Comparison of ENCODE assay signal across 12 cellular contexts in the genomic region with DNA sequence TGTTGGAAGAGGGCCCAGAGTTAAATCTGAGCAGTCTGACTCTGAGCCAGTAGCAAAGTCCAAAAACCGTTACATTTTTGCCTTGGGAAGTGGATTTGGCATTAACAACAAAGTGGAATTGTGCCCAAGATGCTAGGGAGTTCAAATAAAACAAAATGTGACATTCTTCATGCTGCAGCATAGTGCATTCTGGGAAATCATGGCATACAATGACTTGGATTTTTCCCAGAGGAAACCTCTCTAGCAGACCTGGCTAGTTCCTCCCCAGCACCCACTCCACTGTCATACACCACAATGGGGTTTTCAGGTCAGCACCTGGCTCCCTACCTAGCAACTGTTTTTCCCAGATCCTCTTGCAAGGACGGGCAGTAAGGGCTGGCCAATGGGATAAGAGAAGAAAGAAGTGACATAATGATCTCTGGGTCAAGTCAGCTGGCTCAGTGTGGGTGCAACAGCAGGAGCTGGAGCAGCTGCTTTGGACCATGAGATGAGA. TPM values are rescaled to one million over a fixed set of nuclear protein-coding genes. Genes with fewer than 3 reads are reported as not detected.
A peak's percentile ranks its signal among the peaks of the same experiment; 100 is the strongest.
DNase-seq lines count a peak whose midpoint lies in the region; ATAC-seq, FAIRE-seq and TF ChIP-seq lines count a peak whose summit lies in the region.
"Had no signal": no experiment of that assay in that cellular context is flagged by ENCODE, and none has a peak within 500 bp of the region (broad histone marks: within the 10 kb centered on the region; RNA-seq: fewer than 3 reads in every experiment).

No MANE protein-coding gene starts in this region.

- no peak for ATAC-seq in HG03342 (IDR thresholded peaks at IDR 0.05; ENCODE audit: unreplicated experiment)
- ATAC-seq in activated CD8-positive, alpha-beta T cell treated with anti-CD3 and anti-CD28 coated beads for 36 hours, result no peak
- ATAC-seq: activated naive CD4-positive, alpha-beta T cell treated with anti-CD3 and anti-CD28 coated beads, Interleukin-2, amount 50 U/mL, for 72 hours; K562 had no signal

- H3K23ac ChIP-seq in trophoblast cell (ENCODE audit: low read length), result no peak overlapping the region

- H3K36me3 ChIP-seq in trophoblast cell (ENCODE audit: control insufficient read depth in 1 of 2, insufficient read depth in 2 of 2, low read length in 2 of 2), result no peaks in the 10 kb centered on the region

- CTCF ChIA-PET in activated CD8-positive, alpha-beta T cell treated with anti-CD3 and anti-CD28 coated beads for 36 hours (lab: Charles Lee), result no interaction called here

- TF ChIP-seq CTCF in activated CD8-positive, alpha-beta T cell treated with anti-CD3 and anti-CD28 coated beads for 36 hours (IDR thresholded peaks at IDR 0.05), result no peak
- no peak for TF ChIP-seq CTCF in GM10266 (IDR thresholded peaks at IDR 0.05; ENCODE audit: control insufficient read depth, insufficient read depth, low read depth, missing control alignments)

- H2AK5ac ChIP-seq in trophoblast cell (ENCODE audit: low read length), result no peak overlapping the region

- no peak overlapping the region for H3K4ac ChIP-seq in trophoblast cell (ENCODE audit: low read depth, low read length)

- no peaks in the 10 kb centered on the region for H3K27me3 Mint-ChIP-seq in activated CD8-positive, alpha-beta T cell treated with anti-CD3 and anti-CD28 coated beads for 36 hours

- H3K36me3 Mint-ChIP-seq in activated CD8-positive, alpha-beta T cell treated with anti-CD3 and anti-CD28 coated beads for 36 hours (ENCODE audit: low read depth), result no peaks in the 10 kb centered on the region
- H3K36me3 Mint-ChIP-seq: immature natural killer cell had no signal

- no peak for DNase-seq in GM12891 (ENCODE audit: insufficient read length, low spot score)
- DNase-seq in SHP77 treated with DMSO at 0.1 percent for 48 hours (lab: John Stamatoyannopoulos, UW), result peak; percentile 56
- peak; percentile 66 for DNase-seq in foreskin melanocyte
- peak; percentile 54 to 55 for DNase-seq in trophoblast cell
- no peak for DNase-seq in activated CD8-positive, alpha-beta T cell treated with anti-CD3 and anti-CD28 coated beads for 36 hours
- DNase-seq in GM10266 (ENCODE audit: extremely low spot score), result no peak
- DNase-seq in amniotic stem cell (lab: John Stamatoyannopoulos, UW), result no peak
- DNase-seq: immature natural killer cell; stimulated activated CD4-positive, alpha-beta T cell treated with anti-CD3 and anti-CD28 coated beads, Interleukin-2, amount 100 ng/mL, for 24 hours had no signal

- H3K4me3 ChIP-seq in trophoblast cell (ENCODE audit: low read depth, low read length), result no peak overlapping the region
- H3K4me3 ChIP-seq: K562 had no signal

- peaks cover 9% of the 10 kb centered on the region for H3K4me1 Mint-ChIP-seq in activated CD8-positive, alpha-beta T cell treated with anti-CD3 and anti-CD28 coated beads for 36 hours (ENCODE audit: low read depth)

- no peak overlapping the region for H3K27ac Mint-ChIP-seq in activated CD8-positive, alpha-beta T cell treated with anti-CD3 and anti-CD28 coated beads for 36 hours
- H3K27ac Mint-ChIP-seq: activated naive CD4-positive, alpha-beta T cell treated with anti-CD3 and anti-CD28 coated beads, Interleukin-2, amount 50 U/mL, for 72 hours; immature natural killer cell had no signal

- H4K8ac ChIP-seq in trophoblast cell (ENCODE audit: low read depth, low read length), result no peak overlapping the region

- peaks cover 6% of the 10 kb centered on the region for H3K9me3 ChIP-seq in trophoblast cell (ENCODE audit: insufficient read depth, low read depth, low read length)

- FAIRE-seq in GM12891 (lab: Jason Lieb, UNC), result peak; percentile 35
- FAIRE-seq: K562 had no signal

- no peak overlapping the region for H4K91ac ChIP-seq in trophoblast cell (ENCODE audit: low read depth, low read length)

- no peaks in the 10 kb centered on the region for H3K79me2 ChIP-seq in trophoblast cell (ENCODE audit: control insufficient read depth, insufficient read depth, low read length, poor library complexity)

- WGBS in trophoblast cell (ENCODE audit: extremely low coverage, insufficient coverage, insufficient read length), result no CpG with 5 or more reads among the region's 2 CpGs

- H3K4me2 ChIP-seq in trophoblast cell (ENCODE audit: low read length), result no peak overlapping the region

- no peak overlapping the region for H3K9ac ChIP-seq in trophoblast cell (ENCODE audit: low read length)

- H3K14ac ChIP-seq in trophoblast cell (ENCODE audit: low read length), result no peak overlapping the region

- no peak overlapping the region for H2BK5ac ChIP-seq in trophoblast cell (ENCODE audit: low read depth, low read length, poor library complexity)

- peaks cover 2% of the 10 kb centered on the region for H3K9me3 Mint-ChIP-seq in activated CD8-positive, alpha-beta T cell treated with anti-CD3 and anti-CD28 coated beads for 36 hours

- H2BK12ac ChIP-seq in trophoblast cell (ENCODE audit: low read length), result no peak overlapping the region

- no peak overlapping the region for H3K4me3 Mint-ChIP-seq in activated CD8-positive, alpha-beta T cell treated with anti-CD3 and anti-CD28 coated beads for 36 hours
- H3K4me3 Mint-ChIP-seq: immature natural killer cell had no signal

- POLR2A ChIA-PET in activated CD8-positive, alpha-beta T cell treated with anti-CD3 and anti-CD28 coated beads for 36 hours (lab: Charles Lee), result no interaction called here

- no peak overlapping the region for H4K12ac ChIP-seq in trophoblast cell (ENCODE audit: low read depth, low read length)

- H2AFZ ChIP-seq in trophoblast cell (ENCODE audit: insufficient read depth, low read length, poor library complexity), result no peak overlapping the region

- H3K27ac ChIP-seq in trophoblast cell (ENCODE audit: low read depth, low read length), result no peak overlapping the region

- no peaks in the 10 kb centered on the region for H3K27me3 ChIP-seq in trophoblast cell (ENCODE audit: insufficient read depth, low read length)

- H3K4me1 ChIP-seq in trophoblast cell (ENCODE audit: control insufficient read depth in 1 of 2, insufficient read depth in 2 of 2, low read length in 2 of 2), result no peaks in the 10 kb centered on the region

- no peak overlapping the region for H3K18ac ChIP-seq in trophoblast cell (ENCODE audit: low read length)

- intact Hi-C loops in activated CD8-positive, alpha-beta T cell treated with anti-CD3 and anti-CD28 coated beads for 36 hours (cut with micrococcal nuclease), result no loop called here

- no peak overlapping the region for H2BK120ac ChIP-seq in trophoblast cell (ENCODE audit: insufficient read depth, low read length, poor library complexity)

- no peaks in the 10 kb centered on the region for H3K79me1 ChIP-seq in trophoblast cell (ENCODE audit: low read length)

- no peak for TF ChIP-seq POLR2A in GM12891 (IDR thresholded peaks at IDR 0.05; ENCODE audit: low read depth, low read length)

TF ChIP-seq in GM12891, 5 proteins besides CTCF, POLR2A, EP300 and RAD21:
- TF ChIP-seq SPI1 (IDR thresholded peaks at IDR 0.05; ENCODE audit: low read depth, low read length) (peak; percentile 23; the same call in 1 of the 2 replicates), PAX5 (IDR thresholded peaks at IDR 0.05; ENCODE audit: insufficient read depth, low read length, severe bottlenecking) (no peak)

RNA-seq across cellular contexts. Expression of gene CYB5R3, which starts 24.8 kb away (rescaled TPM):
- polyA plus RNA-seq in GM12891 (2012; ENCODE audit: low read depth, missing spikeins), result 87.7 TPM
- 155 and 156 TPM in 2 replicates for polyA plus RNA-seq in trophoblast cell (2013)
- 10 to 100 TPM; 64.2 to 64.3 TPM for total RNA-seq in activated CD8-positive, alpha-beta T cell treated with anti-CD3 and anti-CD28 coated beads for 36 hours

RNA-seq across cellular contexts. Expression of gene ATP5MGL, which starts 33.5 kb away (rescaled TPM):
- not detected for polyA plus RNA-seq in GM12891 (2012; ENCODE audit: low read depth, missing spikeins)
- not detected in 2 replicates for polyA plus RNA-seq in trophoblast cell (2013)
- total RNA-seq in activated CD8-positive, alpha-beta T cell treated with anti-CD3 and anti-CD28 coated beads for 36 hours, result under 1 TPM; 0.54 to 0.59 TPM

RNA-seq across cellular contexts. Expression of gene A4GALT, which starts 46.7 kb away (rescaled TPM):
- 11.9 TPM for polyA plus RNA-seq in GM12891 (2012; ENCODE audit: low read depth, missing spikeins)
- 7.6 and 8.4 TPM in 2 replicates for polyA plus RNA-seq in trophoblast cell (2013)
- under 1 TPM; 0.20 to 0.38 TPM for total RNA-seq in activated CD8-positive, alpha-beta T cell treated with anti-CD3 and anti-CD28 coated beads for 36 hours

RNA-seq across cellular contexts. Expression of gene POLDIP3, which starts 59.3 kb away (rescaled TPM):
- 40.1 TPM for polyA plus RNA-seq in GM12891 (2012; ENCODE audit: low read depth, missing spikeins)
- 43.3 and 46.1 TPM in 2 replicates for polyA plus RNA-seq in trophoblast cell (2013)
- 10 to 100 TPM; 70.2 to 71.1 TPM for total RNA-seq in activated CD8-positive, alpha-beta T cell treated with anti-CD3 and anti-CD28 coated beads for 36 hours

Comparison
In these comparisons a context has a peak if more than half of its experiments do, and no peak if none do; other contexts are left out.
1. DNase-seq: peak in SHP77 treated with DMSO at 0.1 percent for 48 hours (single experiment), foreskin melanocyte (single experiment) and trophoblast cell (2 of 2); none in GM12891 (single experiment), activated CD8-positive, alpha-beta T cell treated with anti-CD3 and anti-CD28 coated beads for 36 hours (single experiment), GM10266 (single experiment) and amniotic stem cell (single experiment).